ENCODE assay signal across 26 cellular contexts in the genomic region with DNA sequence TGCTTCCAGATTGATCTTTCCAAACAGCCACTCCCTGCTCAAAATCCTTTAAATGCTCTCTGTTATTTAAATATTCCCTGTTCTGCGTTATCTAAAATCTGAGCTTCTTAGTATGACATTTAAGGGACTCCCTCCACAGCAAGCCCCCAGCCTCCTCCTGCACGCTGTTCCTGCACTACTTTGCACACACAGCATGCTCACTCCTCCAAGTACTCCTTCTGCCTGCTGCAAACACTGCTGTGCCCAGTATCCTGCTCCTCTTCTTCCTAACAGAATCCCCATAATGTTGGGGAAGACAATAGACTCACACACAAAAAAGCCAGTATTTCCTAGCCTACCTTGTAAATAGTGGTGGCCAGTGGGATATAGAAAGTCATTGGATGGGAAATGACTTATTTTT.
DNase-seq lines count a peak whose midpoint lies in the region; ATAC-seq and TF ChIP-seq lines count a peak whose summit lies in the region.
"Had no signal": no experiment of that assay in that cellular context is flagged by ENCODE, and none has a peak within 500 bp of the region (broad histone marks: within the 10 kb centered on the region; RNA-seq: fewer than 3 reads in every experiment).

No MANE protein-coding gene starts in this region.

- DNase-seq in GM23338 (ENCODE audit: low spot score) (no peak), SW 1271 (lab: John Stamatoyannopoulos, UW) (no peak)
- DNase-seq: Caco-2; CD8-positive, alpha-beta T cell; GDM1; GM23248; HFFc6; NCI-H1048; NCI-H1417 treated with DMSO at 0.1 percent for 48 hours; NCI-H1694 treated with DMSO at 0.1 percent for 48 hours; NCI-H2081; NCI-H2171 treated with DMSO at 0.1 percent for 48 hours; NCI-H345; NCI-H510A treated with DMSO at 0.1 percent for 48 hours; NCI-H774; PC-3 had no signal

- H3K27ac ChIP-seq in GM23338 (ENCODE audit: low read depth) (no peak overlapping the region), HUES64 (ENCODE audit: low read depth, low read length) (no peak overlapping the region), iPS-18a (ENCODE audit: low read length) (no peak overlapping the region)
- H3K27ac ChIP-seq: C4-2B, GM23248, SJSA1 had no signal

- H3K4me3 ChIP-seq in GM23338: peak overlapping the region; percentile 29; the same call in 1 of the 2 replicates
- H3K4me3 ChIP-seq in HUES64 (ENCODE audit: low read length): peak overlapping the region; percentile 14; the same call in 1 of the 2 replicates
- peak overlapping the region; percentile 23 for H3K4me3 ChIP-seq in iPS-18a (ENCODE audit: low read length)
- no peak overlapping the region for H3K4me3 ChIP-seq in neuron (ENCODE audit: low read length)
- H3K4me3 ChIP-seq: GM12878, GM23248, HAP-1, SJSA1 had no signal

- no peaks in the 10 kb centered on the region for H3K36me3 ChIP-seq in GM23338 (ENCODE audit: insufficient read depth)
- no peaks in the 10 kb centered on the region for H3K36me3 ChIP-seq in HUES64 (ENCODE audit: insufficient read depth, low read length)
- no peaks in the 10 kb centered on the region for H3K36me3 ChIP-seq in iPS-18a (ENCODE audit: control insufficient read depth, low read depth, low read length)
- no peaks in the 10 kb centered on the region for H3K36me3 ChIP-seq in neuron (ENCODE audit: insufficient read depth, low read length)
- H3K36me3 ChIP-seq: HAP-1, SJSA1 had no signal

- peaks cover 22% of the 10 kb centered on the region for H3K4me1 Mint-ChIP-seq in GM23338
- H3K4me1 Mint-ChIP-seq: B cell had no signal

- peak overlapping the region; percentile 54; the same call in 2 of the 3 replicates for H3K4me3 Mint-ChIP-seq in GM23338
- H3K4me3 Mint-ChIP-seq: B cell; CD8-positive, alpha-beta T cell; HFFc6 had no signal

- H3K4me1 ChIP-seq in GM23338 (ENCODE audit: insufficient read depth): peaks cover 15% of the 10 kb centered on the region; the same call in 1 of the 2 replicates
- H3K4me1 ChIP-seq in HUES64 (ENCODE audit: insufficient read depth, low read length): peaks cover 15% of the 10 kb centered on the region
- peaks cover 11% of the 10 kb centered on the region for H3K4me1 ChIP-seq in iPS-18a (ENCODE audit: control insufficient read depth, low read depth, low read length)
- H3K4me1 ChIP-seq in neuron (ENCODE audit: insufficient read depth, low read length): peaks cover 4% of the 10 kb centered on the region
- H3K4me1 ChIP-seq: Caco-2, HAP-1, SJSA1 had no signal

- no peaks in the 10 kb centered on the region for H3K27me3 Mint-ChIP-seq in GM23338 (ENCODE audit: insufficient read depth, low read depth, poor library complexity)

- peak; percentile 82 for ATAC-seq in GM23338
- no peak for ATAC-seq in HG03354 (IDR thresholded peaks at IDR 0.05; ENCODE audit: poor library complexity, severe bottlenecking, unreplicated experiment)
- ATAC-seq in HG03175 (IDR thresholded peaks at IDR 0.05; ENCODE audit: unreplicated experiment): no peak
- ATAC-seq: CD8-positive, alpha-beta T cell; GM12878; PC-3 had no signal

- no peaks in the 10 kb centered on the region for H3K27me3 ChIP-seq in GM23338 (ENCODE audit: insufficient read depth)
- no peaks in the 10 kb centered on the region for H3K27me3 ChIP-seq in HUES64 (ENCODE audit: insufficient read depth, low read length)
- no peaks in the 10 kb centered on the region for H3K27me3 ChIP-seq in iPS-18a (ENCODE audit: control insufficient read depth, insufficient read depth, low read length)
- H3K27me3 ChIP-seq in neuron (ENCODE audit: insufficient read depth, low read length): peaks cover 5% of the 10 kb centered on the region
- H3K27me3 ChIP-seq: SJSA1 had no signal

- H3K9me3 ChIP-seq in HUES64 (ENCODE audit: insufficient read depth, low read depth, low read length): no peaks in the 10 kb centered on the region
- no peaks in the 10 kb centered on the region for H3K9me3 ChIP-seq in iPS-18a (ENCODE audit: control insufficient read depth, low read depth, low read length)
- H3K9me3 ChIP-seq in neuron (ENCODE audit: low read length): no peaks in the 10 kb centered on the region
- H3K9me3 ChIP-seq: Caco-2, HAP-1, SJSA1 had no signal

- H3K4me2 ChIP-seq in GM23338: peak overlapping the region; percentile 58

- peak overlapping the region; percentile 21; the same call in 1 of the 2 replicates for H3K27ac Mint-ChIP-seq in GM23338
- H3K27ac Mint-ChIP-seq: B cell; CD8-positive, alpha-beta T cell; HFFc6 had no signal

- peak overlapping the region; percentile 93; the same call in 1 of the 2 replicates for H2AFZ ChIP-seq in GM23338
- peak overlapping the region; percentile 71 for H2AFZ ChIP-seq in neuron (ENCODE audit: low read depth, low read length)
- H2AFZ ChIP-seq: GM23248 had no signal

- no peaks in the 10 kb centered on the region for H4K20me1 ChIP-seq in GM23338 (replicated peaks; ENCODE audit: insufficient read depth)

- no peaks in the 10 kb centered on the region for H3K36me3 Mint-ChIP-seq in GM23338 (ENCODE audit: low read depth)
- H3K36me3 Mint-ChIP-seq: CD8-positive, alpha-beta T cell had no signal

- H3K9ac ChIP-seq in HUES64 (ENCODE audit: low read depth, low read length) (no peak overlapping the region), iPS-18a (ENCODE audit: low read length) (no peak overlapping the region)
- H3K9ac ChIP-seq: GM23248 had no signal

- no peaks in the 10 kb centered on the region for H3K79me2 ChIP-seq in GM23338 (replicated peaks; ENCODE audit: insufficient read depth)

- H3K9me2 ChIP-seq in GM23338 (ENCODE audit: insufficient read depth): no peaks in the 10 kb centered on the region

- H3F3A ChIP-seq in GM23338 (replicated peaks; ENCODE audit: low read depth): no peaks in the 10 kb centered on the region

- H3K9me3 Mint-ChIP-seq in GM23338: no peaks in the 10 kb centered on the region
- H3K9me3 Mint-ChIP-seq: CD8-positive, alpha-beta T cell; HFFc6 had no signal

- 19% methylated on average over 2 of the region's 2 CpGs for WGBS in HUES64

- no peak for TF ChIP-seq CTCF in GM23338 (conservative IDR thresholded peaks at IDR 0.05; ENCODE audit: low read depth in 2 of 2)

TF ChIP-seq in GM23338, 12 proteins besides CTCF, POLR2A, EP300 and RAD21:
- TF ChIP-seq, protein P1, sequence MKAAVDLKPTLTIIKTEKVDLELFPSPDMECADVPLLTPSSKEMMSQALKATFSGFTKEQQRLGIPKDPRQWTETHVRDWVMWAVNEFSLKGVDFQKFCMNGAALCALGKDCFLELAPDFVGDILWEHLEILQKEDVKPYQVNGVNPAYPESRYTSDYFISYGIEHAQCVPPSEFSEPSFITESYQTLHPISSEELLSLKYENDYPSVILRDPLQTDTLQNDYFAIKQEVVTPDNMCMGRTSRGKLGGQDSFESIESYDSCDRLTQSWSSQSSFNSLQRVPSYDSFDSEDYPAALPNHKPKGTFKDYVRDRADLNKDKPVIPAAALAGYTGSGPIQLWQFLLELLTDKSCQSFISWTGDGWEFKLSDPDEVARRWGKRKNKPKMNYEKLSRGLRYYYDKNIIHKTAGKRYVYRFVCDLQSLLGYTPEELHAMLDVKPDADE (IDR thresholded peaks at IDR 0.05): no peak
- no peak for TF ChIP-seq EZH2phosphoT487 (IDR thresholded peaks at IDR 0.05; ENCODE audit: unreplicated experiment)
- no peak for TF ChIP-seq NANOG (IDR thresholded peaks at IDR 0.05; ENCODE audit: borderline replicate concordance)
- TF ChIP-seq JUNB (IDR thresholded peaks at IDR 0.05; ENCODE audit: unreplicated experiment): no peak
- TF ChIP-seq POLR2AphosphoS5 (IDR thresholded peaks at IDR 0.05; ENCODE audit: low read depth): no peak
